ENCODE assay signal across 7 cellular contexts in the genomic region with DNA sequence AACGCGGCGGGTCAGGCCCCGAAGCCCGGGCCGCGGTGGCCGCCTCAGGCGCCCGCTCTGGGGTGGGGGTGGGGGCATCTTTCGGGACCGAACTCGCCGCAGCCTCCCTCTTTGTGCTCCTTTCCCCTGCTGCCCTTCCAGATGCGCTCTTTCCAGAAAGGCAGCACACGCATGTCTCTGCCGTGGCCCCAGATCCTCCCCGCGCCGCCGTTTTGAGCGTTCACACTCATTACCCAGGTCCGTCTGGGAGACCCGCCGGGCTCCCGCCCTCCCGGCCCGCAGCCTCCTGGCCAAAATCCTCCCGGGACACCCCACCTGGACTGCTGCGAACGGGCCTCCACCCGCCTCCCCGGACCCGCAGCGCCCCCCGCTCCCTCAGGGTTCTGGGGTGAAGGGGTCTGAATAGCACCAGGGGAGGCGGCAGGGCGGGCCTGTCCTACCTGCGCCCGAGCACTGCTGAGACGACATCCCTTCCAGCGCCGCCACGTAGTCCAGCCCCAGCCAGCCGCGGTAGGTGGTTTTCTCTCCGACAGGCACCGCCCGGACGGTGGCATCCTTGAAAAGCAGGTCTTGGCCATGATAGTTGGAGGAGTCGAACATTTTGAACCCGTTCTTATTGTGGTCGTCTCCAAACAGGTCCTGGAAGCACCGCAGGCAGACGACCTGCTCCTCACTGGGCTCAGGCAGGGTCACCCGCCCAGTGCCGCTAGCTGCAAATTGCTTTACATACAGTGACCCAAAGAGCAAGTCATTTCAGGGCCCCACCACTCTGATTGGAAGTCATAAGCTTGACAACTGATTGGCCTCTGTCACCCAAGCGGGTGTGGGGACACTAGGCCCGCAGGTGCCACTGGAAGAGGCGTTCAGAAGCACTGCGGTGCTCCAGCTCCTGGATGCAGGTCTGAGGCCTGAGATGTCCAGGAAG. TPM values are rescaled to one million over a fixed set of nuclear protein-coding genes. Genes with fewer than 3 reads are reported as not detected.
DNase-seq lines count a peak whose midpoint lies in the region; ATAC-seq lines count a peak whose summit lies in the region.

No MANE protein-coding gene starts in this region.

- H3K9me3 ChIP-seq in SK-N-MC (ENCODE audit: low read depth, low read length): no peaks in the 10 kb centered on the region
- no peaks in the 10 kb centered on the region for H3K9me3 ChIP-seq in muscle layer of duodenum (ENCODE audit: control insufficient read depth in 1 of 2, low read length in 2 of 2)

- ATAC-seq in GM19023 (IDR thresholded peaks at IDR 0.05; ENCODE audit: unreplicated experiment): peak; percentile 7
- peak; percentile 19 for ATAC-seq in HG03135 (IDR thresholded peaks at IDR 0.05; ENCODE audit: unreplicated experiment)

- H3K4me3 ChIP-seq in SK-N-MC (peak overlapping the region; percentile 71), muscle layer of duodenum (ENCODE audit: low read depth in 1 of 2, low read length in 2 of 2) (peak overlapping the region; percentile 48 to 60)

- peak overlapping the region; percentile 77 for H3K9ac ChIP-seq in SK-N-MC (ENCODE audit: insufficient read length)

- H3K4me1 ChIP-seq in muscle layer of duodenum (ENCODE audit: control insufficient read depth in 1 of 2, insufficient read depth in 2 of 2, low read length in 2 of 2): peaks cover 0 to 5% of the 10 kb centered on the region in 2 donors

- no peaks in the 10 kb centered on the region for H3K27me3 ChIP-seq in muscle layer of duodenum (ENCODE audit: low read depth, low read length)

- H3K36me3 ChIP-seq in SK-N-MC (ENCODE audit: insufficient read depth, low read length): no peaks in the 10 kb centered on the region
- no peaks in the 10 kb centered on the region for H3K36me3 ChIP-seq in muscle layer of duodenum (ENCODE audit: control insufficient read depth in 1 of 2, insufficient read depth in 2 of 2, low read length in 2 of 2)

- DNase-seq in SK-N-MC (ENCODE audit: low read depth, low spot score) (no peak), dermis blood vessel endothelial cell (peak; percentile 22), AG08396 (ENCODE audit: low spot score) (no peak), glomerular visceral epithelial cell (ENCODE audit: extremely low spot score) (no peak)

- peak overlapping the region; percentile 77 for H3K27ac ChIP-seq in SK-N-MC
- no peak overlapping the region for H3K27ac ChIP-seq in muscle layer of duodenum (ENCODE audit: low read length)

RNA-seq across cellular contexts. Expression of gene MELTF, which starts 25.9 kb away (rescaled TPM):
- total RNA-seq in dermis blood vessel endothelial cell: 1.8 and 2.0 TPM in 2 replicates

RNA-seq across cellular contexts. Expression of gene PIGZ, which starts 35.1 kb away (rescaled TPM):
- total RNA-seq in dermis blood vessel endothelial cell: 3.9 and 7.0 TPM in 2 replicates
